ENCODE assay signal across 8 cellular contexts in the genomic region with DNA sequence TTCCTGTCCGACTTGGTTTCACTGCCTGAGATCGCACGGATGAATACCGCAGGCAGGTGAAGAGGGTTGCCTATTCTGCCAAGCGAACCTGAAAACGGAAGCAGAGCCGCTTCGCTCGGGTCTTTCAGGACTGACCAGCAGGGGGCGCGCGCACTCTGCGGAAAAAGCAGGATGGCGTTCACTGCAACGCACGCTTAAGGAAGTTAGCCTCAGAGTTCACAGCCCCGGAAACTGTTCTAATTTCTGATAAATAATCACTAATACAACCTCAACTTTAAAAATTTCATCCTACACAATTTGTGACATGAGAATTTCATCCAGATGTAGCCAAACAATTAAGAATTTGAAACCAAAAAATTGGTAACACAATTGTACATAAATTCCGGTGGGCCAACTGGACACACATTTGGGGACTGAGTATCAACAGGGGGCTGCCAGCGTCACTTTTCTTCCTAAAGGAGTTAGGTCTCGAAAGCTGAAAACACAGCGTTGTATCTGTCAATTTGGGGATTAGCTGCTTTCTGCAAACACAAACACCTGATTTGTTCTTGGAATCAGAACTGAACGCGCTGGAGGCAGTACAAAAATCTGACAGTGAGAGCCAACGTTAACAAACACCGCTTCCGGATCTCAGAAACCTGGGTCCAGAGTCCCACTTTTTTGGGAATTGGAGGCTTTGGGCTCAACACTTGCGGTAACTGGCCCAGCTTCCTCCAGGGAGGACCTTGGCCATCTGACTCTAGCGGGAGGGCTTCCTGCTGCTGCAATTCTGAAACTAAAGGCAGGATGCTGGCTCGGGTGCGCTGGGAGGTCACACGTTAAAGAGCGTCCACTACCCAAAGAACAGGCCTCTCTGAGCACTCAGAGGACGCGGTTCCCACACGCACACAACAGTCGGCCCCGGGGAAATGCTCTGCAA. TPM values are rescaled to one million over a fixed set of nuclear protein-coding genes. Genes with fewer than 3 reads are reported as not detected.
DNase-seq lines count a peak whose midpoint lies in the region; ATAC-seq and TF ChIP-seq lines count a peak whose summit lies in the region.

No MANE protein-coding gene starts in this region.

- H3K4me3 ChIP-seq in left lung, result no peak overlapping the region

- peaks cover 8 to 65% of the 10 kb centered on the region in 2 donors for H3K4me1 ChIP-seq in left lung

- TF ChIP-seq CTCF in left lung (IDR thresholded peaks at IDR 0.05), result peak; percentile 92 to 96

- no peaks in the 10 kb centered on the region for H3K27me3 ChIP-seq in left lung

- peaks cover 0 to 15% of the 10 kb centered on the region in 2 donors for H3K36me3 ChIP-seq in left lung

- peak overlapping the region; percentile 45 to 69 for H3K27ac ChIP-seq in left lung

- DNase-seq in NCI-H345 (lab: John Stamatoyannopoulos, UW) (peak; percentile 52), NCI-H345 treated with DMSO at 0.1 percent for 48 hours (lab: John Stamatoyannopoulos, UW; ENCODE audit: unreplicated experiment) (no peak), NCI-H2227 (lab: John Stamatoyannopoulos, UW; ENCODE audit: unreplicated experiment) (peak; percentile 81), cerebellum (ENCODE audit: low spot score) (peak; percentile 77), left lung (peak; percentile 88 to 98)
- DNase-seq in activated CD4-positive, alpha-beta T cell treated with anti-CD3 and anti-CD28 coated beads for 1 hour, result peak; percentile 85
- peak; percentile 80 for DNase-seq in stimulated activated CD4-positive, alpha-beta T cell treated with anti-CD3 and anti-CD28 coated beads, Interleukin-2, amount 100 ng/mL, for 4 hours (ENCODE audit: low read depth)

- intact Hi-C loops in left lung (cut with DNase I), result loop anchor here in 1 of 2 donors (10.0 kb wide), 1 partner anchor 252 kb away; no protein-coding TSS in a partner anchor

- peak; percentile 61 for ATAC-seq in HG02973 (IDR thresholded peaks at IDR 0.05; ENCODE audit: unreplicated experiment)
- ATAC-seq in left lung, result peak; percentile 93

- no peaks in the 10 kb centered on the region for H3K9me3 ChIP-seq in left lung

RNA-seq across cellular contexts. Expression of gene PXDC1, which starts 8.8 kb away (rescaled TPM):
- total RNA-seq in cerebellum (17.6 TPM), left lung (10 to 100 TPM; 49.9 to 50.8 TPM)
